ENCODE assay signal across 11 cellular contexts in genomic region chr3:190345027-190345821, GRCh38. TPM values are rescaled to one million over a fixed set of nuclear protein-coding genes. Genes with fewer than 3 reads are reported as not detected.
A peak's percentile ranks its signal among the peaks of the same experiment; 100 is the strongest.
DNase-seq lines count a peak whose midpoint lies in the region; ATAC-seq and TF ChIP-seq lines count a peak whose summit lies in the region.
"Had no signal": no experiment of that assay in that cellular context is flagged by ENCODE, and none has a peak within 500 bp of the region (broad histone marks: within the 10 kb centered on the region; RNA-seq: fewer than 3 reads in every experiment).

No MANE protein-coding gene starts in this region.

- CTCF ChIA-PET in activated CD4-positive, alpha-beta T cell treated with anti-CD3 and anti-CD28 coated beads for 36 hours (lab: Charles Lee), result interaction anchor here (1.3 to 1.5 kb wide), 2 partner anchors 14 to 23 kb away, joined by 3 to 7 read pairs; partner anchors contain the start of gene CLDN1

- no peak for TF ChIP-seq EP300 in gastroesophageal sphincter (IDR thresholded peaks at IDR 0.05)

- DNase-seq in GM12865 (ENCODE audit: low read depth) (peak; percentile 47), SW 1271 (lab: John Stamatoyannopoulos, UW) (peak; percentile 78 to 97), pulmonary artery endothelial cell (ENCODE audit: low read depth, low spot score) (peak; percentile 70), NK-92 (lab: John Stamatoyannopoulos, UW; ENCODE audit: unreplicated experiment) (no peak), endodermal cell (no peak)
- DNase-seq in activated CD4-positive, alpha-beta T cell treated with anti-CD3 and anti-CD28 coated beads for 36 hours, result no peak
- no peak for DNase-seq in activated naive CD8-positive, alpha-beta T cell treated with anti-CD3 and anti-CD28 coated beads, Interleukin-2, amount 50 U/mL, for 24 hours

- no peaks in the 10 kb centered on the region for H3K36me3 Mint-ChIP-seq in activated CD4-positive, alpha-beta T cell treated with anti-CD3 and anti-CD28 coated beads for 36 hours (ENCODE audit: low read depth)
- no peaks in the 10 kb centered on the region for H3K36me3 Mint-ChIP-seq in endodermal cell (ENCODE audit: low read depth)
- no peaks in the 10 kb centered on the region for H3K36me3 Mint-ChIP-seq in activated naive CD8-positive, alpha-beta T cell treated with anti-CD3 and anti-CD28 coated beads, Interleukin-2, amount 50 U/mL, for 24 hours (ENCODE audit: low read depth)
- H3K36me3 Mint-ChIP-seq: memory B cell had no signal

- H3K27ac ChIP-seq in gastroesophageal sphincter (peak overlapping the region in 3 of 4 donors; percentile 27 to 56 (median 40)), endodermal cell (ENCODE audit: low read depth, low read length) (no peak overlapping the region)
- H3K27ac ChIP-seq: thoracic aorta had no signal

- WGBS in gastroesophageal sphincter (ENCODE audit: low coverage in 1 of 2), 2 donors, result 3 to 12% methylated on average over 4 of the region's 4 CpGs
- 69 to 86% methylated on average over 2 to 4 of the region's 4 CpGs for WGBS in endodermal cell (ENCODE audit: insufficient coverage in 1 of 2, insufficient read length in 1 of 2), 2 experiments

- H3K27ac Mint-ChIP-seq in activated CD4-positive, alpha-beta T cell treated with anti-CD3 and anti-CD28 coated beads for 36 hours, result no peak overlapping the region
- no peak overlapping the region for H3K27ac Mint-ChIP-seq in endodermal cell
- H3K27ac Mint-ChIP-seq in activated naive CD8-positive, alpha-beta T cell treated with anti-CD3 and anti-CD28 coated beads, Interleukin-2, amount 50 U/mL, for 24 hours, result no peak overlapping the region
- H3K27ac Mint-ChIP-seq: memory B cell had no signal

- H3K4me3 Mint-ChIP-seq in activated CD4-positive, alpha-beta T cell treated with anti-CD3 and anti-CD28 coated beads for 36 hours, result no peak overlapping the region
- no peak overlapping the region for H3K4me3 Mint-ChIP-seq in endodermal cell
- H3K4me3 Mint-ChIP-seq in activated naive CD8-positive, alpha-beta T cell treated with anti-CD3 and anti-CD28 coated beads, Interleukin-2, amount 50 U/mL, for 24 hours, result no peak overlapping the region
- H3K4me3 Mint-ChIP-seq: memory B cell had no signal

- intact Hi-C loops in activated CD4-positive, alpha-beta T cell treated with anti-CD3 and anti-CD28 coated beads for 36 hours (cut with DNase I, micrococcal nuclease), result no loop called here

- H3K9me3 Mint-ChIP-seq in activated CD4-positive, alpha-beta T cell treated with anti-CD3 and anti-CD28 coated beads for 36 hours (ENCODE audit: low read depth), result peaks cover 6% of the 10 kb centered on the region
- peaks cover 3% of the 10 kb centered on the region for H3K9me3 Mint-ChIP-seq in endodermal cell
- H3K9me3 Mint-ChIP-seq in activated naive CD8-positive, alpha-beta T cell treated with anti-CD3 and anti-CD28 coated beads, Interleukin-2, amount 50 U/mL, for 24 hours, result peaks cover 12% of the 10 kb centered on the region

- H3K4me1 ChIP-seq in gastroesophageal sphincter (peaks cover 0 to 17% (median 0%) of the 10 kb centered on the region in 3 donors), endodermal cell (ENCODE audit: control insufficient read depth, insufficient read depth, low read length) (no peaks in the 10 kb centered on the region)

- H3K36me3 ChIP-seq in gastroesophageal sphincter (no peaks in the 10 kb centered on the region), endodermal cell (ENCODE audit: control insufficient read depth, insufficient read depth, low read length) (no peaks in the 10 kb centered on the region)
- H3K36me3 ChIP-seq: thoracic aorta had no signal

- TF ChIP-seq CTCF in GM12865 (IDR thresholded peaks at IDR 0.05; ENCODE audit: insufficient read depth, low read depth, low read length, missing control alignments), result no peak
- TF ChIP-seq CTCF in gastroesophageal sphincter (IDR thresholded peaks at IDR 0.05), result no peak
- no peak for TF ChIP-seq CTCF in endodermal cell (conservative IDR thresholded peaks at IDR 0.05)

- H3K4me3 ChIP-seq in GM12865 (ENCODE audit: low read depth, low read length) (peak overlapping the region; percentile 47), gastroesophageal sphincter (no peak overlapping the region), endodermal cell (ENCODE audit: low read length) (no peak overlapping the region)
- H3K4me3 ChIP-seq: K562, thoracic aorta had no signal

- no peaks in the 10 kb centered on the region for H3K4me1 Mint-ChIP-seq in activated CD4-positive, alpha-beta T cell treated with anti-CD3 and anti-CD28 coated beads for 36 hours
- H3K4me1 Mint-ChIP-seq in endodermal cell, result peaks cover 8% of the 10 kb centered on the region
- no peaks in the 10 kb centered on the region for H3K4me1 Mint-ChIP-seq in activated naive CD8-positive, alpha-beta T cell treated with anti-CD3 and anti-CD28 coated beads, Interleukin-2, amount 50 U/mL, for 24 hours
- H3K4me1 Mint-ChIP-seq: memory B cell had no signal

- no peak overlapping the region for H3K9ac ChIP-seq in endodermal cell (ENCODE audit: extremely low read depth, low read length, poor library complexity, severe bottlenecking)

- POLR2A ChIA-PET in activated CD4-positive, alpha-beta T cell treated with anti-CD3 and anti-CD28 coated beads for 36 hours (lab: Charles Lee), result no interaction called here

- ATAC-seq in gastroesophageal sphincter, result peak; percentile 36
- no peak for ATAC-seq in activated CD4-positive, alpha-beta T cell treated with anti-CD3 and anti-CD28 coated beads for 36 hours
- ATAC-seq in activated naive CD8-positive, alpha-beta T cell treated with anti-CD3 and anti-CD28 coated beads, Interleukin-2, amount 50 U/mL, for 24 hours, result no peak
- ATAC-seq: K562 had no signal

- H3K27me3 ChIP-seq in gastroesophageal sphincter (no peaks in the 10 kb centered on the region), endodermal cell (ENCODE audit: control insufficient read depth, insufficient read depth, low read length, poor library complexity, severe bottlenecking) (no peaks in the 10 kb centered on the region)

- no peak for TF ChIP-seq POLR2A in gastroesophageal sphincter (IDR thresholded peaks at IDR 0.05)

- H3K9me3 ChIP-seq in gastroesophageal sphincter (no peaks in the 10 kb centered on the region), endodermal cell (ENCODE audit: control insufficient read depth, low read length) (no peaks in the 10 kb centered on the region)
- H3K9me3 ChIP-seq: thoracic aorta had no signal

- peaks cover 24% of the 10 kb centered on the region for H3K27me3 Mint-ChIP-seq in activated CD4-positive, alpha-beta T cell treated with anti-CD3 and anti-CD28 coated beads for 36 hours
- no peaks in the 10 kb centered on the region for H3K27me3 Mint-ChIP-seq in endodermal cell (ENCODE audit: insufficient read depth)
- H3K27me3 Mint-ChIP-seq in activated naive CD8-positive, alpha-beta T cell treated with anti-CD3 and anti-CD28 coated beads, Interleukin-2, amount 50 U/mL, for 24 hours, result peaks cover 16% of the 10 kb centered on the region
- H3K27me3 Mint-ChIP-seq: memory B cell had no signal

RNA-seq across cellular contexts. Expression of gene CLDN1, which starts 23.0 kb away (rescaled TPM):
- total RNA-seq in gastroesophageal sphincter (1 to 10 TPM in 2 of 4 donors, under 1 TPM in 2; 0.50 to 5.3 (median 1.8) TPM), pulmonary artery endothelial cell (0.07 and 0.14 TPM in 2 replicates), endodermal cell (10 to 100 TPM in 1 of 2 donors, 1 to 10 TPM in 1; 8.7 to 10.2 TPM)
- 1 to 10 TPM; 1.6 TPM for total RNA-seq in activated CD4-positive, alpha-beta T cell treated with anti-CD3 and anti-CD28 coated beads for 36 hours
- polyA plus RNA-seq in endodermal cell (2013, experiment 1 of 2), result 7.8 TPM
- 9.1 TPM for polyA plus RNA-seq in endodermal cell (2013, experiment 2 of 2)
- polyA plus RNA-seq: K562 had no signal

RNA-seq across cellular contexts. Expression of gene CLDN16, which starts 42.7 kb away (rescaled TPM):
- not detected for total RNA-seq in gastroesophageal sphincter
- total RNA-seq in pulmonary artery endothelial cell, result 0.04 TPM in 1 of 2 replicates, not detected in the other
- total RNA-seq in activated CD4-positive, alpha-beta T cell treated with anti-CD3 and anti-CD28 coated beads for 36 hours, result not detected
- 1 to 10 TPM in 1 of 2 donors, under 1 TPM in 1; 0.40 to 1.1 TPM for total RNA-seq in endodermal cell
- polyA plus RNA-seq in endodermal cell (2013, experiment 1 of 2), result 0.14 TPM
- polyA plus RNA-seq in endodermal cell (2013, experiment 2 of 2), result 0.25 TPM
- total RNA-seq: thoracic aorta had no signal

Comparison
In these comparisons a context has a peak if more than half of its experiments do, and no peak if none do; other contexts are left out.
1. DNase-seq: peak in GM12865 (single experiment), SW 1271 (2 of 2) and pulmonary artery endothelial cell (single experiment); none in NK-92 (single experiment), activated CD4-positive, alpha-beta T cell treated with anti-CD3 and anti-CD28 coated beads for 36 hours (single experiment), endodermal cell (single experiment) and activated naive CD8-positive, alpha-beta T cell treated with anti-CD3 and anti-CD28 coated beads, Interleukin-2, amount 50 U/mL, for 24 hours (single experiment).